In genomic region chr1:215719569-215719968, GRCh38 we compare ENCODE assay signal across 24 cellular contexts.
"Had no signal": no experiment of that assay in that cellular context is flagged by ENCODE, and none has a peak within 500 bp of the region (broad histone marks: within the 10 kb centered on the region; RNA-seq: fewer than 3 reads in every experiment).

No MANE protein-coding gene starts in this region.

- H2AFZ ChIP-seq: parathyroid adenoma had no signal

- DNase-seq: activated CD4-positive, alpha-beta T cell treated with anti-CD3 and anti-CD28 coated beads, Interleukin-2, amount 50 U/mL, for 1 hour; activated CD4-positive, CD25-positive, alpha-beta regulatory T cell treated with anti-CD3 and anti-CD28 coated beads, Interleukin-2, amount 50 U/mL, for 72 hours; activated CD8-positive, alpha-beta T cell treated with anti-CD3 and anti-CD28 coated beads, Interleukin-2, amount 10 ng/mL, durations not matched to agents 7 days and 5 days; activated gamma-delta T cell treated with Interleukin-2 at 50 U/mL for 16 hours; aorta; brain microvascular endothelial cell; central memory CD4-positive, alpha-beta T cell; dermis blood vessel endothelial cell; effector CD8-positive, alpha-beta T cell; head of caudate nucleus; left colon; naive B cell; nucleus accumbens; right cardiac atrium; stimulated activated CD4-positive, alpha-beta T cell treated with anti-CD3 and anti-CD28 coated beads, Interleukin-2, amount 100 ng/mL, for 24 hours; T-helper 2 cell; transverse colon; WERI-Rb-1 had no signal

- H3K36me3 ChIP-seq: brain microvascular endothelial cell, gastroesophageal sphincter, transverse colon, WERI-Rb-1 had no signal

- H3K27ac ChIP-seq: brain microvascular endothelial cell, gastroesophageal sphincter, parathyroid adenoma, skin epidermis, transverse colon, WERI-Rb-1 had no signal

- H3K4me3 ChIP-seq: gastroesophageal sphincter, skin epidermis, transverse colon had no signal

- H3K27me3 ChIP-seq: brain microvascular endothelial cell, gastroesophageal sphincter, transverse colon had no signal

- H3K9ac ChIP-seq: parathyroid adenoma had no signal

- ATAC-seq: activated CD8-positive, alpha-beta T cell treated with anti-CD3 and anti-CD28 coated beads, Interleukin-2, amount 10 ng/mL, durations not matched to agents 7 days and 5 days; gastroesophageal sphincter; left colon; stimulated activated effector memory CD8-positive, alpha-beta T cell treated with anti-CD3 and anti-CD28 coated beads, Interleukin-12 subunit alpha, Interleukin-12 subunit beta, amount 100 ng/mL, for 72 hours had no signal

- H3K79me2 ChIP-seq: parathyroid adenoma had no signal

- FAIRE-seq: islet of Langerhans, urothelium cell line had no signal

- H3K9me3 ChIP-seq: gastroesophageal sphincter, transverse colon had no signal

- H3K4me1 ChIP-seq: gastroesophageal sphincter, parathyroid adenoma, transverse colon had no signal
